In the genomic region with DNA sequence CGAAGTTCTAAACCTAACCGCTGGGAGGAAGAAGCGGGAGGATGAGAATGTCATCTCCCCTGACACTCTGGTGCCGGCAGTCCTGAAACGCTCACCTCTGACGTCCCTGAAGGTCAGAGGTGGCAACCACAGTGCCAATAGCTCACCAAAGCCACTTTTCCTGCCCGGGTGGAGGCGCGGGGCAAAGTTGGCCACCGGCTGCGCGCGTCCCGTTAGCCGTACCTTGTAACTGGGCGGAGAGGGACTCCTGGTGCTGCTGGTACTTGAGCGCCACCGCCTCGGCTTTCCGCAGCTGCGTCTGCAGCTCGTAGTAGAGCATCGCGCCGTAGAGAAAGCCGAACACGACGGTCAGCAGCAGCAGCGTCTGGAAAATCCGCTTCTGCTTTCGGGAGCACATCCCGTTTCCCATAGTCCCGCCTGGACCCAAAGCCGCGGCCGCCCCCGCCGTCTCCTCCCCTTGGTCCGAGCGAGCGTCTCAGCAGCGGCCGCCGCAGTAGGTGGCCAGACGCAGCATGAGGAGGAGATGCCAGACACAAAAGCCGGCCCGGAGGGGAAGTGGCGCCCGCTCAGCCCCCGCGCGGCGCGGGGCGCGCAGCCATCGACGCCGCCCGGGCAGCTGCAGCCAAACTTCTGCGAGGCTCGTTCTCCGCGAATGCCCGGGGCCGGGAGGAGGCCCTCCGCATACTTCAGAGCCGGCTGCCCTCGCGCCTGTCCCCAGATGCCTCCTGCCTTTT, we compare ENCODE assay signal across 8 cellular contexts. TPM values are rescaled to one million over a fixed set of nuclear protein-coding genes. Genes with fewer than 3 reads are reported as not detected.
DNase-seq lines count a peak whose midpoint lies in the region; ATAC-seq and TF ChIP-seq lines count a peak whose summit lies in the region.

No MANE protein-coding gene starts in this region.

- POLR2A ChIA-PET in activated CD4-positive, alpha-beta memory T cell treated with anti-CD3 and anti-CD28 coated beads for 36 hours (lab: Charles Lee) = no interaction called here

- no peaks in the 10 kb centered on the region for H3K36me3 Mint-ChIP-seq in activated CD4-positive, alpha-beta memory T cell treated with anti-CD3 and anti-CD28 coated beads for 36 hours
- no peaks in the 10 kb centered on the region for H3K36me3 Mint-ChIP-seq in endothelial cell (ENCODE audit: low read depth, unreplicated experiment)
- no peaks in the 10 kb centered on the region for H3K36me3 Mint-ChIP-seq in stimulated activated memory B cell treated with anti-CD40 and anti-IgM and Interleukin-4, amounts not matched to agents 10 μg/mL and 1 μg/mL and 100 μg/mL, for 72 hours

- no peak overlapping the region for H3K27ac Mint-ChIP-seq in activated CD4-positive, alpha-beta memory T cell treated with anti-CD3 and anti-CD28 coated beads for 36 hours
- peak overlapping the region; percentile 48 for H3K27ac Mint-ChIP-seq in endothelial cell (ENCODE audit: unreplicated experiment)
- H3K27ac Mint-ChIP-seq in stimulated activated memory B cell treated with anti-CD40 and anti-IgM and Interleukin-4, amounts not matched to agents 10 μg/mL and 1 μg/mL and 100 μg/mL, for 72 hours = peak overlapping the region; percentile 86

- intact Hi-C loops in activated CD4-positive, alpha-beta memory T cell treated with anti-CD3 and anti-CD28 coated beads for 36 hours (cut with micrococcal nuclease) = loop anchor here (1.0 to 5.0 kb wide), 2 partner anchors 33 to 70 kb away; no protein-coding TSS in a partner anchor

- peak; percentile 17 for TF ChIP-seq CTCF in endothelial cell (IDR thresholded peaks at IDR 0.05; ENCODE audit: unreplicated experiment)

- H3K9me3 Mint-ChIP-seq in activated CD4-positive, alpha-beta memory T cell treated with anti-CD3 and anti-CD28 coated beads for 36 hours = no peaks in the 10 kb centered on the region
- no peaks in the 10 kb centered on the region for H3K9me3 Mint-ChIP-seq in endothelial cell (ENCODE audit: unreplicated experiment)
- no peaks in the 10 kb centered on the region for H3K9me3 Mint-ChIP-seq in stimulated activated memory B cell treated with anti-CD40 and anti-IgM and Interleukin-4, amounts not matched to agents 10 μg/mL and 1 μg/mL and 100 μg/mL, for 72 hours

- peaks cover 43% of the 10 kb centered on the region for H3K27me3 Mint-ChIP-seq in activated CD4-positive, alpha-beta memory T cell treated with anti-CD3 and anti-CD28 coated beads for 36 hours
- H3K27me3 Mint-ChIP-seq in endothelial cell (ENCODE audit: unreplicated experiment) = peaks cover 3% of the 10 kb centered on the region
- no peaks in the 10 kb centered on the region for H3K27me3 Mint-ChIP-seq in stimulated activated memory B cell treated with anti-CD40 and anti-IgM and Interleukin-4, amounts not matched to agents 10 μg/mL and 1 μg/mL and 100 μg/mL, for 72 hours

- DNase-seq in AML-193 (lab: John Stamatoyannopoulos, UW) = peak; percentile 74 to 81
- peak; percentile 61 for DNase-seq in NCI-H2107 (lab: John Stamatoyannopoulos, UW)
- peak; percentile 31 for DNase-seq in activated CD4-positive, alpha-beta memory T cell treated with anti-CD3 and anti-CD28 coated beads for 36 hours
- DNase-seq in endothelial cell (ENCODE audit: low spot score) = peak; percentile 61
- peak; percentile 91 for DNase-seq in mesenteric fat pad (ENCODE audit: low spot score)

- CTCF ChIA-PET in activated CD4-positive, alpha-beta memory T cell treated with anti-CD3 and anti-CD28 coated beads for 36 hours (lab: Charles Lee) = no interaction called here

- peak overlapping the region; percentile 67 for H3K4me3 Mint-ChIP-seq in activated CD4-positive, alpha-beta memory T cell treated with anti-CD3 and anti-CD28 coated beads for 36 hours
- H3K4me3 Mint-ChIP-seq in endothelial cell (ENCODE audit: unreplicated experiment) = peak overlapping the region; percentile 95
- peak overlapping the region; percentile 87 for H3K4me3 Mint-ChIP-seq in stimulated activated memory B cell treated with anti-CD40 and anti-IgM and Interleukin-4, amounts not matched to agents 10 μg/mL and 1 μg/mL and 100 μg/mL, for 72 hours

- peaks cover 10% of the 10 kb centered on the region for H3K4me1 Mint-ChIP-seq in activated CD4-positive, alpha-beta memory T cell treated with anti-CD3 and anti-CD28 coated beads for 36 hours (ENCODE audit: low read depth)
- peaks cover 25% of the 10 kb centered on the region for H3K4me1 Mint-ChIP-seq in endothelial cell (ENCODE audit: unreplicated experiment)
- peaks cover 26% of the 10 kb centered on the region for H3K4me1 Mint-ChIP-seq in stimulated activated memory B cell treated with anti-CD40 and anti-IgM and Interleukin-4, amounts not matched to agents 10 μg/mL and 1 μg/mL and 100 μg/mL, for 72 hours

- ATAC-seq in GM18519 (IDR thresholded peaks at IDR 0.05; ENCODE audit: low FRiP score, unreplicated experiment) (peak; percentile 17), HG02970 (IDR thresholded peaks at IDR 0.05; ENCODE audit: low FRiP score, unreplicated experiment) (peak; percentile 36)
- peak; percentile 67 for ATAC-seq in stimulated activated memory B cell treated with anti-CD40 and anti-IgM and Interleukin-4, amounts not matched to agents 10 μg/mL and 1 μg/mL and 100 μg/mL, for 72 hours

RNA-seq across cellular contexts. Expression of a gene that starts 0.7 kb away (rescaled TPM):
- 1 to 10 TPM; 1.4 to 1.5 TPM for total RNA-seq in activated CD4-positive, alpha-beta memory T cell treated with anti-CD3 and anti-CD28 coated beads for 36 hours
- total RNA-seq in endothelial cell (ENCODE audit: unreplicated experiment) (35.9 TPM), mesenteric fat pad (26.0 TPM)

Comparison
In these comparisons a context has a peak if more than half of its experiments do, and no peak if none do; other contexts are left out.
1. Peak in every context shown above with its lines: DNase-seq and ATAC-seq.
2. DNase-seq: peak in every context shown above with its lines; median percentile 91 in mesenteric fat pad; 78 in AML-193; 61 in NCI-H2107; 61 in endothelial cell; 31 in activated CD4-positive, alpha-beta memory T cell treated with anti-CD3 and anti-CD28 coated beads for 36 hours.
3. ATAC-seq: peak in every context shown above with its lines; median percentile 67 in stimulated activated memory B cell treated with anti-CD40 and anti-IgM and Interleukin-4, amounts not matched to agents 10 μg/mL and 1 μg/mL and 100 μg/mL, for 72 hours; 36 in HG02970; 17 in GM18519.
4. RNA of a gene that starts 0.7 kb away (total RNA-seq): 35.9 TPM in endothelial cell (single experiment) and 26.0 TPM in mesenteric fat pad (single experiment); 1.4 to 1.5 TPM in activated CD4-positive, alpha-beta memory T cell treated with anti-CD3 and anti-CD28 coated beads for 36 hours; every median in the first group is over 10 times any median in the second.